Comparison of ENCODE assay signal across 29 cellular contexts in the genomic region with DNA sequence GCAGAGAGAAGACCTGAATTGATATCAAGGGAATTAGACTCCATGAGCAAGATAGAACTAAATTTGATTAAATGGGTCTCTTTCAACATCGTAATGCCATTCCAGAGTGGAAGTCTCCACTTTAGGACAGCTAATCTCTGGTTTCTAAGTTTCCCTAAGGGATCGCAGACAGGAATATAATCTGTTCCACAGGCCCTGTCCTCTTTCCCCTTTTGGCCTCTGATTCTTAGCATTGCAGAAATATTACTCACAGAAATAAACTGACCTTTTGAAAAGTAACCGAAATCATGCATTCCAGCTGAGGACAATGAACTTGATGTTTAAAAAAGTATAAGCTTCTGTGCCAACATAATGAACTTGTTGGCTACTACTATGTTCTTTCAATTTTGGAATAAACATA.
DNase-seq lines count a peak whose midpoint lies in the region; ATAC-seq and TF ChIP-seq lines count a peak whose summit lies in the region.
"Had no signal": no experiment of that assay in that cellular context is flagged by ENCODE, and none has a peak within 500 bp of the region (broad histone marks: within the 10 kb centered on the region; RNA-seq: fewer than 3 reads in every experiment).

No MANE protein-coding gene starts in this region.

- H3K27me3 ChIP-seq in right cardiac atrium (ENCODE audit: control insufficient read depth, insufficient read depth) (no peaks in the 10 kb centered on the region), right atrium auricular region (no peaks in the 10 kb centered on the region), SJSA1 (replicated peaks) (no peaks in the 10 kb centered on the region)
- H3K27me3 ChIP-seq: stomach, tibial nerve had no signal

- H3K4me1 Mint-ChIP-seq in stimulated activated naive CD8-positive, alpha-beta T cell treated with anti-CD3 and anti-CD28 coated beads, Interleukin-15, amount 100 ng/mL, for 72 hours = peaks cover 32% of the 10 kb centered on the region

- H3K4me3 Mint-ChIP-seq in stimulated activated naive CD8-positive, alpha-beta T cell treated with anti-CD3 and anti-CD28 coated beads, Interleukin-15, amount 100 ng/mL, for 72 hours = no peak overlapping the region
- H3K4me3 Mint-ChIP-seq: activated CD4-positive, alpha-beta memory T cell treated with anti-CD3 and anti-CD28 coated beads, Interleukin-2, amount 10 ng/mL, durations not matched to agents 7 days and 5 days; CD4-positive, alpha-beta T cell; naive B cell; T-cell had no signal

- H3K27me3 Mint-ChIP-seq in stimulated activated naive CD8-positive, alpha-beta T cell treated with anti-CD3 and anti-CD28 coated beads, Interleukin-15, amount 100 ng/mL, for 72 hours = no peaks in the 10 kb centered on the region
- H3K27me3 Mint-ChIP-seq: CD4-positive, alpha-beta T cell; naive B cell; T-cell had no signal

- TF ChIP-seq CTCF in right atrium auricular region (IDR thresholded peaks at IDR 0.05) = no peak
- TF ChIP-seq CTCF in fibroblast of mammary gland (conservative IDR thresholded peaks at IDR 0.05; ENCODE audit: control insufficient read depth, insufficient read depth, low read depth, low read length) = no peak

- ATAC-seq in right cardiac atrium (peak; percentile 24 to 45), HG02623 (IDR thresholded peaks at IDR 0.05; ENCODE audit: unreplicated experiment) (no peak), HG03196 (IDR thresholded peaks at IDR 0.05; ENCODE audit: unreplicated experiment) (no peak), HG03442 (IDR thresholded peaks at IDR 0.05; ENCODE audit: unreplicated experiment) (no peak)
- ATAC-seq in stimulated activated naive CD8-positive, alpha-beta T cell treated with anti-CD3 and anti-CD28 coated beads, Interleukin-15, amount 100 ng/mL, for 72 hours = no peak
- ATAC-seq: activated CD4-positive, CD25-positive, alpha-beta regulatory T cell treated with anti-CD3 and anti-CD28 coated beads, Interleukin-2, amount 50 U/mL, for 24 hours; T-cell had no signal

- 51% methylated on average over 3 of the region's 3 CpGs for WGBS in right cardiac atrium

- H3K9me3 Mint-ChIP-seq in stimulated activated naive CD8-positive, alpha-beta T cell treated with anti-CD3 and anti-CD28 coated beads, Interleukin-15, amount 100 ng/mL, for 72 hours = no peaks in the 10 kb centered on the region
- H3K9me3 Mint-ChIP-seq: activated CD4-positive, alpha-beta memory T cell treated with anti-CD3 and anti-CD28 coated beads, Interleukin-2, amount 10 ng/mL, durations not matched to agents 7 days and 5 days; CD4-positive, alpha-beta T cell; naive B cell; T-cell had no signal

- H3K27ac Mint-ChIP-seq in stimulated activated naive CD8-positive, alpha-beta T cell treated with anti-CD3 and anti-CD28 coated beads, Interleukin-15, amount 100 ng/mL, for 72 hours = no peak overlapping the region
- H3K27ac Mint-ChIP-seq: activated CD4-positive, alpha-beta memory T cell treated with anti-CD3 and anti-CD28 coated beads, Interleukin-2, amount 10 ng/mL, durations not matched to agents 7 days and 5 days; CD4-positive, alpha-beta T cell; T-cell had no signal

- H3K4me1 ChIP-seq in right cardiac atrium (ENCODE audit: control insufficient read depth, insufficient read depth, low read length) (no peaks in the 10 kb centered on the region), right atrium auricular region (no peaks in the 10 kb centered on the region), SJSA1 (replicated peaks) (peaks cover 36% of the 10 kb centered on the region)
- H3K4me1 ChIP-seq: HAP-1 had no signal

- no peak for DNase-seq in right cardiac atrium
- DNase-seq in right atrium auricular region (ENCODE audit: low spot score) = no peak
- peak in 1 of 2 experiments; percentile 74 for DNase-seq in SJSA1 (ENCODE audit: low read depth in 1 of 2, low spot score in 2 of 2)
- peak; percentile 22 for DNase-seq in fibroblast of mammary gland (ENCODE audit: low read depth)
- DNase-seq in stimulated activated naive CD8-positive, alpha-beta T cell treated with anti-CD3 and anti-CD28 coated beads, Interleukin-15, amount 100 ng/mL, for 72 hours = no peak
- DNase-seq: activated CD4-positive, alpha-beta memory T cell treated with anti-CD3 and anti-CD28 coated beads, Interleukin-2, amount 10 ng/mL, durations not matched to agents 7 days and 5 days; activated gamma-delta T cell treated with Interleukin-2 at 50 U/mL for 16 hours; CD4-positive, alpha-beta T cell; central memory CD4-positive, alpha-beta T cell; GDM1; Karpas-422; kidney glomerular epithelial cell; mesendoderm; naive B cell; NCI-H1092 treated with DMSO at 0.1 percent for 48 hours; NCI-H2029; NCI-H345; NCI-H774; nucleus accumbens; SHP77; stimulated activated CD4-positive, alpha-beta T cell treated with anti-CD3 and anti-CD28 coated beads, Interleukin-4, amount 100 ng/mL, for 24 hours; stomach; T-cell had no signal

- H3K36me3 ChIP-seq in right atrium auricular region = no peaks in the 10 kb centered on the region
- no peaks in the 10 kb centered on the region for H3K36me3 ChIP-seq in SJSA1
- H3K36me3 ChIP-seq: HAP-1, stomach, tibial nerve had no signal

- H3K9me3 ChIP-seq in right cardiac atrium (ENCODE audit: control insufficient read depth, low read length) (no peaks in the 10 kb centered on the region), right atrium auricular region (no peaks in the 10 kb centered on the region), SJSA1 (replicated peaks) (no peaks in the 10 kb centered on the region)
- H3K9me3 ChIP-seq: HAP-1, stomach, tibial nerve had no signal

- intact Hi-C loops in right cardiac atrium (cut with DNase I) = no loop called here

- H3K27ac ChIP-seq in right cardiac atrium (ENCODE audit: low read length) (no peak overlapping the region), right atrium auricular region (no peak overlapping the region), SJSA1 (peak overlapping the region; percentile 83)
- H3K27ac ChIP-seq: stomach, tibial nerve had no signal

- H3K4me3 ChIP-seq in right cardiac atrium (ENCODE audit: low read length) (no peak overlapping the region), right atrium auricular region (no peak overlapping the region), SJSA1 (no peak overlapping the region), fibroblast of mammary gland (ENCODE audit: control insufficient read depth, low read depth, low read length) (no peak overlapping the region)
- H3K4me3 ChIP-seq: HAP-1, stomach, tibial nerve had no signal

Comparison
In these comparisons a context has a peak if more than half of its experiments do, and no peak if none do; other contexts are left out.
1. ATAC-seq: peak in right cardiac atrium (2 of 2); none in stimulated activated naive CD8-positive, alpha-beta T cell treated with anti-CD3 and anti-CD28 coated beads, Interleukin-15, amount 100 ng/mL, for 72 hours (single experiment), HG02623 (single experiment), HG03196 (single experiment) and HG03442 (single experiment).